ENCODE assay signal across 21 cellular contexts in the genomic region with DNA sequence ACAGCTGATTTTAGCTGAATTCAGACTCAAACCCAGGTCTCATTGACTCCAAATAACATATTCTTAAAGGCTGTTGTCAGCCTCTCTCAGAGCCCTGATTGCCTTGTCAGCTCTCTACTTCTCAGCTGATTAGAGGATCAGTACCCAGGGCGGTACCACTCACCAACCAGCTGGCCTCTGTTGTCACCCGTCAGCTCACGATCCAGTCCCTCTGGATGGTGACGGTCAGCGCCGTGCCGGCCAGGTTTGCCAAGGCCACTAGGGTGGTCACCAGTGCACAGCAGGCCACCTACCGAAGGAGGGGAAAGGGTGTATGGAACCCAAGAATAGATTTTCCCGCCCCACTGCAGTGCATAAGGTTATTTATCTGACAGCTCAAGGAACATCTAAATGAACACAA. TPM values are rescaled to one million over a fixed set of nuclear protein-coding genes. Genes with fewer than 3 reads are reported as not detected.
DNase-seq lines count a peak whose midpoint lies in the region; ATAC-seq and TF ChIP-seq lines count a peak whose summit lies in the region.
"Had no signal": no experiment of that assay in that cellular context is flagged by ENCODE, and none has a peak within 500 bp of the region (broad histone marks: within the 10 kb centered on the region; RNA-seq: fewer than 3 reads in every experiment).

No MANE protein-coding gene starts in this region.

- H3K9me3 Mint-ChIP-seq in glutamatergic neuron (ENCODE audit: unreplicated experiment) (peaks cover 4% of the 10 kb centered on the region), Calu3 (ENCODE audit: low read depth, unreplicated experiment) (no peaks in the 10 kb centered on the region)
- H3K9me3 Mint-ChIP-seq: CD4-positive, alpha-beta T cell; CD8-positive, alpha-beta memory T cell had no signal

- ATAC-seq in right cardiac atrium: peak; percentile 42 to 55

- H3K4me3 Mint-ChIP-seq in glutamatergic neuron (ENCODE audit: unreplicated experiment): no peak overlapping the region
- H3K4me3 Mint-ChIP-seq in Calu3 (ENCODE audit: low read depth, unreplicated experiment): no peak overlapping the region
- H3K4me3 Mint-ChIP-seq: CD14-positive monocyte; CD4-positive, alpha-beta T cell; CD8-positive, alpha-beta memory T cell had no signal

- peak overlapping the region; percentile 52 for H3K27ac Mint-ChIP-seq in glutamatergic neuron (ENCODE audit: unreplicated experiment)
- no peak overlapping the region for H3K27ac Mint-ChIP-seq in Calu3 (ENCODE audit: unreplicated experiment)
- H3K27ac Mint-ChIP-seq: CD4-positive, alpha-beta T cell had no signal

- intact Hi-C loops in right cardiac atrium (cut with DNase I) (no loop called here), cardiac septum (cut with DNase I) (no loop called here), Calu3 (cut with micrococcal nuclease; ENCODE audit: unreplicated experiment) (no loop called here)

- no peak for TF ChIP-seq CTCF in glutamatergic neuron (IDR thresholded peaks at IDR 0.05; ENCODE audit: partially characterized antibody, unreplicated experiment)
- no peak for TF ChIP-seq CTCF in Calu3 (IDR thresholded peaks at IDR 0.05; ENCODE audit: unreplicated experiment)

- H3K4me1 Mint-ChIP-seq in glutamatergic neuron (ENCODE audit: low read depth, unreplicated experiment) (peaks cover 22% of the 10 kb centered on the region), Calu3 (ENCODE audit: low read depth, unreplicated experiment) (no peaks in the 10 kb centered on the region)

- 67% methylated on average over 9 of the region's 9 CpGs for whole genome bisulfite sequencing in right cardiac atrium

- H3K27me3 Mint-ChIP-seq in glutamatergic neuron (ENCODE audit: unreplicated experiment) (peaks cover 2% of the 10 kb centered on the region), Calu3 (ENCODE audit: unreplicated experiment) (peaks cover 28% of the 10 kb centered on the region)
- H3K27me3 Mint-ChIP-seq: CD4-positive, alpha-beta T cell had no signal

- H3K36me3 Mint-ChIP-seq in glutamatergic neuron (ENCODE audit: unreplicated experiment): peaks cover 6% of the 10 kb centered on the region
- H3K36me3 Mint-ChIP-seq in Calu3 (ENCODE audit: insufficient read depth, unreplicated experiment): no peaks in the 10 kb centered on the region
- H3K36me3 Mint-ChIP-seq: CD14-positive monocyte had no signal

- CTCF ChIA-PET in Calu3 (lab: Charles Lee): no interaction called here

- no peaks in the 10 kb centered on the region for H3K9me3 ChIP-seq in right cardiac atrium (ENCODE audit: control insufficient read depth, low read length)
- H3K9me3 ChIP-seq: A549, BE2C had no signal

- DNase-seq in right cardiac atrium: peak in 1 of 3 donors; percentile 66
- DNase-seq in cardiac septum (ENCODE audit: low spot score): no peak
- DNase-seq in glutamatergic neuron: no peak
- DNase-seq in retina: peak; percentile 34
- no peak for DNase-seq in Calu3
- DNase-seq in NCI-H510A (lab: John Stamatoyannopoulos, UW): no peak
- DNase-seq: 8988T; ACHN; AML-193; BE2C; CD4-positive, alpha-beta T cell; CD8-positive, alpha-beta memory T cell; COR-L47; DMS153; DND-41; GOT3; H7; HCEC 1CT had no signal

- H3K27ac ChIP-seq in right cardiac atrium (ENCODE audit: low read length): no peak overlapping the region
- H3K27ac ChIP-seq: A549; BLaER1 treated with 17β-estradiol and CSF1 and Interleukin-3, amounts not matched to agents 10 nM and 100 nM had no signal

- no TSS peak for BruUV-seq in Calu3 (replicated peaks; lab: Mats Ljungman, UMichigan)

- no peaks in the 10 kb centered on the region for H3K4me1 ChIP-seq in right cardiac atrium (ENCODE audit: control insufficient read depth, insufficient read depth, low read length)
- H3K4me1 ChIP-seq: A549, BE2C had no signal

- H3K27me3 ChIP-seq in right cardiac atrium (ENCODE audit: control insufficient read depth, insufficient read depth): no peaks in the 10 kb centered on the region
- H3K27me3 ChIP-seq: BE2C; BLaER1 treated with 17β-estradiol and CSF1 and Interleukin-3, amounts not matched to agents 10 nM and 100 nM had no signal

- H3K4me3 ChIP-seq in right cardiac atrium (ENCODE audit: low read length): no peak overlapping the region
- H3K4me3 ChIP-seq: A549; BLaER1 treated with 17β-estradiol and CSF1 and Interleukin-3, amounts not matched to agents 10 nM and 100 nM had no signal

RNA-seq across cellular contexts. Expression of a gene that starts 52.3 kb away (rescaled TPM):
- 100 to 1,000 TPM; 447 to 559 (median 471) TPM for total RNA-seq in right cardiac atrium
- 365 TPM for polyA plus RNA-seq in right cardiac atrium
- 318 TPM for total RNA-seq in cardiac septum
- 111 TPM for total RNA-seq in glutamatergic neuron (ENCODE audit: unreplicated experiment)
- total RNA-seq in Calu3 (2022): 272 and 290 TPM in 2 replicates
